ENCODE assay signal across 8 cellular contexts in the genomic region with DNA sequence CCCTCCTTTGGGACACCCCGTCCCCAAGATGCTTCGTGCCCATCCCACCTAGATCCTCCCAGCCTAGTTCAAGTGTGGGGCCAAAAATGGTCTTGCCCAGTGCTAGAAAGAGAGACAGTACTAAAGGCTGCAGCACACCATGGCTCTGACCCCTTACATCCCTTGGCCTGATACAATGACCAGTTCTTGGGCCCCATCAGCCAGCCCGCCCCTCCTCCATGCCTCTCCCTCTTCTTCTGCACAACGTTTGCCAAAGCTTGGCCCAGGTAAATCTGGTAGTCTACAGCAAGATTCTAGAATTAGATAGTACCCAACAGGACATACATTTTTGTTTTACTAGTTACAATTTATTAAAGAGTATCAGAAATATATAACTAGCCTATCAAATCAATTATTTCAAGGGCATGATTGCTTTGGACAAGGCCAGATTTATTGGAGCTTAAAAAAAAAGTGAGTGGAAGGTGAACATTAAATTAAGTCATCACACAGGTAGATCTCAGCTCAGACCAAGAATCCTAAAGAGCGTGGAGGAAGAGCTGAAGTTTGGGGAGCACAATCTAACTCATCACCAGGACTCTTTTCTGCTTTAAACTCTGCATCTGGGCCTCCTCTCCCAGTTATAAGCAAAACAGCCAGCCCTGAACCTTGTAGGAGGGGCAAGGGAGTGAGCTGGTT.
A peak's percentile ranks its signal among the peaks of the same experiment; 100 is the strongest.
DNase-seq lines count a peak whose midpoint lies in the region; ATAC-seq, FAIRE-seq and TF ChIP-seq lines count a peak whose summit lies in the region.

No MANE protein-coding gene starts in this region.

- H3K36me3 ChIP-seq in Peyer's patch, result peaks cover 0 to 41% (median 0%) of the 10 kb centered on the region in 3 donors
- peaks cover 26% of the 10 kb centered on the region for H3K36me3 ChIP-seq in fibroblast of lung (ENCODE audit: control insufficient read depth, insufficient read depth, low read length)
- peaks cover 0 to 28% of the 10 kb centered on the region in 2 donors for H3K36me3 ChIP-seq in psoas muscle (ENCODE audit: insufficient read depth in 1 of 2, low read depth in 1 of 2)

- H3K9me3 ChIP-seq in CD4-positive, alpha-beta T cell (ENCODE audit: control insufficient read depth, low read length), result no peaks in the 10 kb centered on the region
- H3K9me3 ChIP-seq in Peyer's patch (no peaks in the 10 kb centered on the region), fibroblast of lung (ENCODE audit: control insufficient read depth, insufficient read depth, low read depth, low read length) (no peaks in the 10 kb centered on the region), psoas muscle (no peaks in the 10 kb centered on the region)

- no peak for FAIRE-seq in GM12892 (lab: Jason Lieb, UNC)

- H3K4me3 ChIP-seq in Peyer's patch, result no peak overlapping the region
- no peak overlapping the region for H3K4me3 ChIP-seq in fibroblast of lung (replicated peaks in 1 of 4; ENCODE audit: control extremely low read depth in 1 of 4, insufficient read depth in 1 of 4, low read depth in 3 of 4, low read length in 4 of 4)
- no peak overlapping the region for H3K4me3 ChIP-seq in psoas muscle

- H3K79me2 ChIP-seq in fibroblast of lung (ENCODE audit: control insufficient read depth, insufficient read depth, low read length), result peaks cover 59% of the 10 kb centered on the region

- no peaks in the 10 kb centered on the region for H4K20me1 ChIP-seq in fibroblast of lung (ENCODE audit: control insufficient read depth, extremely low read depth, insufficient read depth, low read length)

- no peak for TF ChIP-seq CTCF in CD4-positive, alpha-beta T cell (IDR thresholded peaks at IDR 0.05)
- TF ChIP-seq CTCF in Peyer's patch (IDR thresholded peaks at IDR 0.05), result no peak
- no peak for TF ChIP-seq CTCF in fibroblast of lung (conservative IDR thresholded peaks at IDR 0.05 in 1 of 2, IDR thresholded peaks at IDR 0.05 in 1 of 2; ENCODE audit: low read depth in 1 of 2, low read length in 2 of 2)
- TF ChIP-seq CTCF in psoas muscle (IDR thresholded peaks at IDR 0.05), result no peak

- no peaks in the 10 kb centered on the region for H3K27me3 ChIP-seq in CD4-positive, alpha-beta T cell (ENCODE audit: control insufficient read depth, insufficient read depth, low read length)
- H3K27me3 ChIP-seq in Peyer's patch, result no peaks in the 10 kb centered on the region
- no peaks in the 10 kb centered on the region for H3K27me3 ChIP-seq in fibroblast of lung (ENCODE audit: control insufficient read depth, insufficient read depth, low read length)
- H3K27me3 ChIP-seq in psoas muscle (ENCODE audit: insufficient read depth in 3 of 3, low read length in 2 of 3), result no peaks in the 10 kb centered on the region

- WGBS in psoas muscle, 3 donors, result 85 to 91% (median 89%) methylated on average over 5 of the region's 5 CpGs

- peak overlapping the region; percentile 41 for H3K9ac ChIP-seq in fibroblast of lung (ENCODE audit: insufficient read depth, low read length)

- intact Hi-C loops in CD4-positive, alpha-beta T cell (cut with DNase I, micrococcal nuclease), result no loop called here
- intact Hi-C loops in psoas muscle (cut with DNase I), result loop anchor here (5.0 kb wide), 1 partner anchor 56 kb away; no protein-coding TSS in a partner anchor

- no peak for ATAC-seq in CD4-positive, alpha-beta T cell (ENCODE audit: poor library complexity)
- ATAC-seq in psoas muscle (peak in 1 of 4 donors; percentile 17), GM19351 (IDR thresholded peaks at IDR 0.05; ENCODE audit: unreplicated experiment) (no peak)

- H3K27me3 Mint-ChIP-seq in CD4-positive, alpha-beta T cell, result no peaks in the 10 kb centered on the region

- H3K4me1 Mint-ChIP-seq in CD4-positive, alpha-beta T cell (ENCODE audit: low read depth), result peaks cover 68% of the 10 kb centered on the region

- peaks cover 6% of the 10 kb centered on the region for H3K36me3 Mint-ChIP-seq in CD4-positive, alpha-beta T cell (ENCODE audit: low read depth)

- H3K27ac ChIP-seq in CD4-positive, alpha-beta T cell (ENCODE audit: low read depth, low read length), result no peak overlapping the region
- H3K27ac ChIP-seq in Peyer's patch, result peak overlapping the region; percentile 45 to 72 (median 56)
- peak overlapping the region; percentile 83 for H3K27ac ChIP-seq in fibroblast of lung (ENCODE audit: insufficient read depth, low read length)
- H3K27ac ChIP-seq in psoas muscle, result peak overlapping the region; percentile 73

- POLR2A ChIA-PET in CD4-positive, alpha-beta T cell (lab: Charles Lee), result no interaction called here

- no peak overlapping the region for H3K4me3 Mint-ChIP-seq in CD4-positive, alpha-beta T cell

- TF ChIP-seq POLR2A in Peyer's patch (IDR thresholded peaks at IDR 0.05) (no peak), GM12892 (IDR thresholded peaks at IDR 0.05; ENCODE audit: low read depth, low read length) (no peak)

- no peak overlapping the region for H2AFZ ChIP-seq in fibroblast of lung (ENCODE audit: low read length)

- H3K9me3 Mint-ChIP-seq in CD4-positive, alpha-beta T cell, result no peaks in the 10 kb centered on the region

- no peak for DNase-seq in CD4-positive, alpha-beta T cell
- DNase-seq in Peyer's patch (no peak), fibroblast of lung (ENCODE audit: low read depth in 2 of 2) (no peak), psoas muscle (no peak), NCI-H2029 treated with DMSO at 0.1 percent for 48 hours (lab: John Stamatoyannopoulos, UW) (no peak), GM12892 (ENCODE audit: insufficient read length) (no peak)
- DNase-seq in effector CD4-positive, alpha-beta T cell, result no peak

- H3K4me1 ChIP-seq in Peyer's patch (peaks cover 0 to 30% (median 15%) of the 10 kb centered on the region in 4 donors), fibroblast of lung (ENCODE audit: control insufficient read depth, extremely low read depth, insufficient read depth, low read length) (peaks cover 51% of the 10 kb centered on the region), psoas muscle (peaks cover 76% of the 10 kb centered on the region)

- CTCF ChIA-PET in CD4-positive, alpha-beta T cell (lab: Charles Lee), result no interaction called here

- peak overlapping the region; percentile 90 for H3K27ac Mint-ChIP-seq in CD4-positive, alpha-beta T cell

- no peak overlapping the region for H3K4me2 ChIP-seq in fibroblast of lung (ENCODE audit: extremely low read depth, insufficient read depth, low read length)

Comparison
In these comparisons a context has a peak if more than half of its experiments do, and no peak if none do; other contexts are left out.
1. intact Hi-C loops: an anchor here in psoas muscle (5.0 kb wide); none called in CD4-positive, alpha-beta T cell.